Comparison of ENCODE assay signal across 1 cellular context in genomic region chr16:89711601-89712475, GRCh38.
TF ChIP-seq lines count a peak whose summit lies in the region.

No MANE protein-coding gene starts in this region.

TF ChIP-seq in HCT116, 20 proteins besides CTCF, POLR2A, EP300 and RAD21 (continued from another document):
- TF ChIP-seq POLR2AphosphoS5 (IDR thresholded peaks at IDR 0.05; ENCODE audit: low read depth, low read length) (peak; percentile 98), EZH2 (IDR thresholded peaks at IDR 0.05) (no peak)
